Comparison of ENCODE assay signal across 2 cellular contexts in genomic region chr12:123267991-123268843, GRCh38.
TF ChIP-seq lines count a peak whose summit lies in the region.

No MANE protein-coding gene starts in this region.

TF ChIP-seq in GM23338, 12 proteins besides CTCF, POLR2A, EP300 and RAD21:
- TF ChIP-seq POLR2AphosphoS5 (IDR thresholded peaks at IDR 0.05; ENCODE audit: low read depth): no peak
- TF ChIP-seq STAT1 (IDR thresholded peaks at IDR 0.05; ENCODE audit: unreplicated experiment): no peak
- TF ChIP-seq NANOG (IDR thresholded peaks at IDR 0.05; ENCODE audit: borderline replicate concordance): no peak
- no peak for TF ChIP-seq JUNB (IDR thresholded peaks at IDR 0.05; ENCODE audit: unreplicated experiment)
- no peak for TF ChIP-seq ETS1 (IDR thresholded peaks at IDR 0.05)
- no peak for TF ChIP-seq ZNF331 (CRISPR knock-in tag; IDR thresholded peaks at IDR 0.05; ENCODE audit: low read depth)
- TF ChIP-seq ZNF114 (CRISPR knock-in tag; IDR thresholded peaks at IDR 0.05): no peak
- TF ChIP-seq, protein P1, sequence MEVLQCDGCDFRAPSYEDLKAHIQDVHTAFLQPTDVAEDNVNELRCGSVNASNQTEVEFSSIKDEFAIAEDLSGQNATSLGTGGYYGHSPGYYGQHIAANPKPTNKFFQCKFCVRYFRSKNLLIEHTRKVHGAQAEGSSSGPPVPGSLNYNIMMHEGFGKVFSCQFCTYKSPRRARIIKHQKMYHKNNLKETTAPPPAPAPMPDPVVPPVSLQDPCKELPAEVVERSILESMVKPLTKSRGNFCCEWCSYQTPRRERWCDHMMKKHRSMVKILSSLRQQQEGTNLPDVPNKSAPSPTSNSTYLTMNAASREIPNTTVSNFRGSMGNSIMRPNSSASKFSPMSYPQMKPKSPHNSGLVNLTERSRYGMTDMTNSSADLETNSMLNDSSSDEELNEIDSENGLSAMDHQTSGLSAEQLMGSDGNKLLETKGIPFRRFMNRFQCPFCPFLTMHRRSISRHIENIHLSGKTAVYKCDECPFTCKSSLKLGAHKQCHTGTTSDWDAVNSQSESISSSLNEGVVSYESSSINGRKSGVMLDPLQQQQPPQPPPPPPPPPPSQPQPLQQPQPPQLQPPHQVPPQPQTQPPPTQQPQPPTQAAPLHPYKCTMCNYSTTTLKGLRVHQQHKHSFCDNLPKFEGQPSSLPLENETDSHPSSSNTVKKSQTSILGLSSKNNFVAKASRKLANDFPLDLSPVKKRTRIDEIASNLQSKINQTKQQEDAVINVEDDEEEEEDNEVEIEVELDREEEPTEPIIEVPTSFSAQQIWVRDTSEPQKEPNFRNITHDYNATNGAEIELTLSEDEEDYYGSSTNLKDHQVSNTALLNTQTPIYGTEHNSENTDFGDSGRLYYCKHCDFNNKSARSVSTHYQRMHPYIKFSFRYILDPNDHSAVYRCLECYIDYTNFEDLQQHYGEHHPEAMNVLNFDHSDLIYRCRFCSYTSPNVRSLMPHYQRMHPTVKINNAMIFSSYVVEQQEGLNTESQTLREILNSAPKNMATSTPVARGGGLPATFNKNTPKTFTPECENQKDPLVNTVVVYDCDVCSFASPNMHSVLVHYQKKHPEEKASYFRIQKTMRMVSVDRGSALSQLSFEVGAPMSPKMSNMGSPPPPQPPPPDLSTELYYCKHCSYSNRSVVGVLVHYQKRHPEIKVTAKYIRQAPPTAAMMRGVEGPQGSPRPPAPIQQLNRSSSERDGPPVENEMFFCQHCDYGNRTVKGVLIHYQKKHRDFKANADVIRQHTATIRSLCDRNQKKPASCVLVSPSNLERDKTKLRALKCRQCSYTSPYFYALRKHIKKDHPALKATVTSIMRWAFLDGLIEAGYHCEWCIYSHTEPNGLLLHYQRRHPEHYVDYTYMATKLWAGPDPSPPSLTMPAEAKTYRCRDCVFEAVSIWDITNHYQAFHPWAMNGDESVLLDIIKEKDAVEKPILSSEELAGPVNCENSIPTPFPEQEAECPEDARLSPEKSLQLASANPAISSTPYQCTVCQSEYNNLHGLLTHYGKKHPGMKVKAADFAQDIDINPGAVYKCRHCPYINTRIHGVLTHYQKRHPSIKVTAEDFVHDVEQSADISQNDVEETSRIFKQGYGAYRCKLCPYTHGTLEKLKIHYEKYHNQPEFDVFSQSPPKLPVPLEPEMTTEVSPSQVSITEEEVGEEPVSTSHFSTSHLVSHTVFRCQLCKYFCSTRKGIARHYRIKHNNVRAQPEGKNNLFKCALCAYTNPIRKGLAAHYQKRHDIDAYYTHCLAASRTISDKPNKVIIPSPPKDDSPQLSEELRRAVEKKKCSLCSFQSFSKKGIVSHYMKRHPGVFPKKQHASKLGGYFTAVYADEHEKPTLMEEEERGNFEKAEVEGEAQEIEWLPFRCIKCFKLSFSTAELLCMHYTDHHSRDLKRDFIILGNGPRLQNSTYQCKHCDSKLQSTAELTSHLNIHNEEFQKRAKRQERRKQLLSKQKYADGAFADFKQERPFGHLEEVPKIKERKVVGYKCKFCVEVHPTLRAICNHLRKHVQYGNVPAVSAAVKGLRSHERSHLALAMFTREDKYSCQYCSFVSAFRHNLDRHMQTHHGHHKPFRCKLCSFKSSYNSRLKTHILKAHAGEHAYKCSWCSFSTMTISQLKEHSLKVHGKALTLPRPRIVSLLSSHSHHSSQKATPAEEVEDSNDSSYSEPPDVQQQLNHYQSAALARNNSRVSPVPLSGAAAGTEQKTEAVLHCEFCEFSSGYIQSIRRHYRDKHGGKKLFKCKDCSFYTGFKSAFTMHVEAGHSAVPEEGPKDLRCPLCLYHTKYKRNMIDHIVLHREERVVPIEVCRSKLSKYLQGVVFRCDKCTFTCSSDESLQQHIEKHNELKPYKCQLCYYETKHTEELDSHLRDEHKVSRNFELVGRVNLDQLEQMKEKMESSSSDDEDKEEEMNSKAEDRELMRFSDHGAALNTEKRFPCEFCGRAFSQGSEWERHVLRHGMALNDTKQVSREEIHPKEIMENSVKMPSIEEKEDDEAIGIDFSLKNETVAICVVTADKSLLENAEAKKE (CRISPR knock-in tag; IDR thresholded peaks at IDR 0.05): no peak
- no peak for TF ChIP-seq CREB1 (CRISPR knock-in tag; IDR thresholded peaks at IDR 0.05; ENCODE audit: low read depth)
- TF ChIP-seq, protein P2, sequence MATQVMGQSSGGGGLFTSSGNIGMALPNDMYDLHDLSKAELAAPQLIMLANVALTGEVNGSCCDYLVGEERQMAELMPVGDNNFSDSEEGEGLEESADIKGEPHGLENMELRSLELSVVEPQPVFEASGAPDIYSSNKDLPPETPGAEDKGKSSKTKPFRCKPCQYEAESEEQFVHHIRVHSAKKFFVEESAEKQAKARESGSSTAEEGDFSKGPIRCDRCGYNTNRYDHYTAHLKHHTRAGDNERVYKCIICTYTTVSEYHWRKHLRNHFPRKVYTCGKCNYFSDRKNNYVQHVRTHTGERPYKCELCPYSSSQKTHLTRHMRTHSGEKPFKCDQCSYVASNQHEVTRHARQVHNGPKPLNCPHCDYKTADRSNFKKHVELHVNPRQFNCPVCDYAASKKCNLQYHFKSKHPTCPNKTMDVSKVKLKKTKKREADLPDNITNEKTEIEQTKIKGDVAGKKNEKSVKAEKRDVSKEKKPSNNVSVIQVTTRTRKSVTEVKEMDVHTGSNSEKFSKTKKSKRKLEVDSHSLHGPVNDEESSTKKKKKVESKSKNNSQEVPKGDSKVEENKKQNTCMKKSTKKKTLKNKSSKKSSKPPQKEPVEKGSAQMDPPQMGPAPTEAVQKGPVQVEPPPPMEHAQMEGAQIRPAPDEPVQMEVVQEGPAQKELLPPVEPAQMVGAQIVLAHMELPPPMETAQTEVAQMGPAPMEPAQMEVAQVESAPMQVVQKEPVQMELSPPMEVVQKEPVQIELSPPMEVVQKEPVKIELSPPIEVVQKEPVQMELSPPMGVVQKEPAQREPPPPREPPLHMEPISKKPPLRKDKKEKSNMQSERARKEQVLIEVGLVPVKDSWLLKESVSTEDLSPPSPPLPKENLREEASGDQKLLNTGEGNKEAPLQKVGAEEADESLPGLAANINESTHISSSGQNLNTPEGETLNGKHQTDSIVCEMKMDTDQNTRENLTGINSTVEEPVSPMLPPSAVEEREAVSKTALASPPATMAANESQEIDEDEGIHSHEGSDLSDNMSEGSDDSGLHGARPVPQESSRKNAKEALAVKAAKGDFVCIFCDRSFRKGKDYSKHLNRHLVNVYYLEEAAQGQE (IDR thresholded peaks at IDR 0.05; ENCODE audit: unreplicated experiment): no peak
- TF ChIP-seq EZH2phosphoT487 (IDR thresholded peaks at IDR 0.05; ENCODE audit: unreplicated experiment): no peak
TF ChIP-seq in GM23338: peak in this region for 0.

TF ChIP-seq in H1, 55 proteins besides CTCF, POLR2A, EP300 and RAD21:
- TF ChIP-seq POLR2AphosphoS5 (IDR thresholded peaks at IDR 0.05; ENCODE audit: low read depth, low read length): 0 out of 2 replicates have a peak, but pooled peaks have one; percentile 46
- no peak for TF ChIP-seq BACH1 (IDR thresholded peaks at IDR 0.05; ENCODE audit: low read length)
TF ChIP-seq in H1: peak in this region for 1.
